ENCODE assay signal across 17 cellular contexts in genomic region chr5:148791696-148792095, GRCh38. TPM values are rescaled to one million over a fixed set of nuclear protein-coding genes. Genes with fewer than 3 reads are reported as not detected.
A peak's percentile ranks its signal among the peaks of the same experiment; 100 is the strongest.
DNase-seq lines count a peak whose midpoint lies in the region; ATAC-seq, FAIRE-seq and TF ChIP-seq lines count a peak whose summit lies in the region.
"Had no signal": no experiment of that assay in that cellular context is flagged by ENCODE, and none has a peak within 500 bp of the region (broad histone marks: within the 10 kb centered on the region; RNA-seq: fewer than 3 reads in every experiment).

No MANE protein-coding gene starts in this region.

- peak overlapping the region in 3 of 4 donors; percentile 67 to 80 (median 68) for H3K27ac ChIP-seq in esophagus squamous epithelium
- H3K27ac ChIP-seq: uterus, VCaP had no signal

- H3K9me3 ChIP-seq in esophagus squamous epithelium, result no peaks in the 10 kb centered on the region
- H3K9me3 ChIP-seq: MG63, uterus had no signal

- ATAC-seq in GM18498 (IDR thresholded peaks at IDR 0.05; ENCODE audit: unreplicated experiment) (peak; percentile 8), GM21390 (IDR thresholded peaks at IDR 0.05; ENCODE audit: unreplicated experiment) (peak; percentile 9), GM21360 (IDR thresholded peaks at IDR 0.05; ENCODE audit: unreplicated experiment) (no peak)

- H3K4me3 ChIP-seq in esophagus squamous epithelium (no peak overlapping the region), foreskin fibroblast (ENCODE audit: low read depth in 1 of 2, low read length in 2 of 2) (no peak overlapping the region)
- H3K4me3 ChIP-seq: MG63, uterus had no signal

- intact Hi-C loops in esophagus squamous epithelium (cut with DNase I), result no loop called here

- TF ChIP-seq CTCF in esophagus squamous epithelium (IDR thresholded peaks at IDR 0.05) (no peak), foreskin fibroblast (IDR thresholded peaks at IDR 0.05; ENCODE audit: low read depth, low read length) (no peak)

- H3K36me3 ChIP-seq in esophagus squamous epithelium, result no peaks in the 10 kb centered on the region
- H3K36me3 ChIP-seq: MG63, uterus had no signal

- FAIRE-seq in RCC 7860 (lab: Jason Lieb, UNC), result no peak

- no peaks in the 10 kb centered on the region for H3K27me3 ChIP-seq in esophagus squamous epithelium
- H3K27me3 ChIP-seq: MG63, uterus had no signal

- peaks cover 5 to 26% (median 11%) of the 10 kb centered on the region in 3 donors for H3K4me1 ChIP-seq in esophagus squamous epithelium
- H3K4me1 ChIP-seq: uterus had no signal

- DNase-seq in RCC 7860 (ENCODE audit: low spot score) (peak; percentile 43), esophagus squamous epithelium (lab: John Stamatoyannopoulos, UW) (no peak), foreskin fibroblast (no peak), NCI-H1694 treated with DMSO at 0.1 percent for 48 hours (lab: John Stamatoyannopoulos, UW) (no peak)
- DNase-seq: Calu3; cerebellar nuclear complex; effector CD8-positive, alpha-beta T cell; islet precursor cell; MG63; NCI-H345; Right ventricle myocardium superior; uterus had no signal

- no peak for TF ChIP-seq POLR2A in esophagus squamous epithelium (IDR thresholded peaks at IDR 0.05)

- WGBS in esophagus squamous epithelium, 2 donors, result 42 to 51% methylated on average over 2 of the region's 2 CpGs

RNA-seq across cellular contexts. Expression of gene ADRB2, which starts 34.7 kb away (rescaled TPM):
- total RNA-seq in esophagus squamous epithelium, result 10 to 100 TPM; 10.2 to 19.5 (median 11.9) TPM
- total RNA-seq: G401 had no signal
